In the genomic region with DNA sequence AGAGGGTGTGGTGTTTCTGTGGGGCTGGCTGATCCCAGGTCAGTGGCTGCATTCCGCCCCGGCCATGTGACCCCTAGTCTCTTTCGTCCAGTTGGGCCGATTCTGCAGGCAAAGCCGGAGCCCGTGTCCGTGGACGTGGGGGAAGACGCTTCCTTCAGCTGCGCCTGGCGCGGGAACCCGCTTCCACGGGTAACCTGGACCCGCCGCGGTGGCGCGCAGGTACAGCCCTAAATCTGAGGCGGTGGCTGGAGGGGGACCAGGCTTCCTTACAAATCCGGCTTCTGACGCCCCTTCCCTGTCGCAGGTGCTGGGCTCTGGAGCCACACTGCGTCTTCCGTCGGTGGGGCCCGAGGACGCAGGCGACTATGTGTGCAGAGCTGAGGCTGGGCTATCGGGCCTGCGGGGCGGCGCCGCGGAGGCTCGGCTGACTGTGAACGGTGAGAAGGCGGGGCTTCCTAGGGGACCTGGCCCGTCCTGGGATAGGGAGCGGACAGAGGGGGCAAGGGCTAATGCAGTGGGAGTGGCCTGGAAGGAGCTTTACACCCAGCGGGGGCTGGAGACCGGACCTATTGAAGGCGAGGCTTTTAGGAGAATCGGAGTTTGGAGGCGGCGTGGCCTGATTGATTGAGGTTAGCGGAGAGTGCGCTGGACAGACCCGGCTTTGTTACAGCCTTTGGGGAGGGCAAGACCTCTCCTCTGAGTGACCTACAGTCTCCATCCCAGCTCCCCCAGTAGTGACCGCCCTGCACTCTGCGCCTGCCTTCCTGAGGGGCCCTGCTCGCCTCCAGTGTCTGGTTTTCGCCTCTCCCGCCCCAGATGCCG, we compare ENCODE assay signal across 14 cellular contexts. TPM values are rescaled to one million over a fixed set of nuclear protein-coding genes. Genes with fewer than 3 reads are reported as not detected.
DNase-seq lines count a peak whose midpoint lies in the region; ATAC-seq and TF ChIP-seq lines count a peak whose summit lies in the region.
"Had no signal": no experiment of that assay in that cellular context is flagged by ENCODE, and none has a peak within 500 bp of the region (broad histone marks: within the 10 kb centered on the region; RNA-seq: fewer than 3 reads in every experiment).

No MANE protein-coding gene starts in this region.

- TF ChIP-seq CTCF in natural killer cell (IDR thresholded peaks at IDR 0.05) = no peak

- ATAC-seq in natural killer cell treated with Interleukin-12 subunit alpha and Interleukin-12 subunit beta and Interleukin-15 and Interleukin-18, amount 100 ng/mL, for 72 hours = no peak
- ATAC-seq in natural killer cell (no peak), left colon (peak; percentile 71), aorta (ENCODE audit: low FRiP score) (peak; percentile 27), GM21447 (IDR thresholded peaks at IDR 0.05; ENCODE audit: unreplicated experiment) (no peak), HG02623 (IDR thresholded peaks at IDR 0.05; ENCODE audit: unreplicated experiment) (no peak)

- no peaks in the 10 kb centered on the region for H3K36me3 ChIP-seq in aorta (ENCODE audit: control insufficient read depth in 1 of 2, insufficient read depth in 2 of 2, low read length in 1 of 2)

- no peak overlapping the region for H3K4me3 ChIP-seq in aorta (ENCODE audit: low read length in 2 of 2)
- H3K4me3 ChIP-seq: coronary artery had no signal

- no peak overlapping the region for H3K27ac Mint-ChIP-seq in natural killer cell treated with Interleukin-12 subunit alpha and Interleukin-12 subunit beta and Interleukin-15 and Interleukin-18, amount 100 ng/mL, for 72 hours
- no peak overlapping the region for H3K27ac Mint-ChIP-seq in natural killer cell
- H3K27ac Mint-ChIP-seq: activated naive CD4-positive, alpha-beta T cell treated with anti-CD3 and anti-CD28 coated beads, Interleukin-2, amount 50 U/mL, for 72 hours had no signal

- intact Hi-C loops in natural killer cell (cut with micrococcal nuclease) = no loop called here
- intact Hi-C loops in left colon (cut with DNase I, micrococcal nuclease) = no loop called here
- intact Hi-C loops in aorta (cut with DNase I) = no loop called here

- no peak overlapping the region for H3K27ac ChIP-seq in aorta (ENCODE audit: low read depth in 1 of 2, low read length in 2 of 2)
- H3K27ac ChIP-seq: coronary artery had no signal

- no peak overlapping the region for H3K4me3 Mint-ChIP-seq in natural killer cell treated with Interleukin-12 subunit alpha and Interleukin-12 subunit beta and Interleukin-15 and Interleukin-18, amount 100 ng/mL, for 72 hours
- no peak overlapping the region for H3K4me3 Mint-ChIP-seq in natural killer cell

- no peaks in the 10 kb centered on the region for H3K4me1 ChIP-seq in aorta (ENCODE audit: control insufficient read depth in 1 of 2, insufficient read depth in 2 of 2, low read length in 2 of 2)

- H3K27me3 Mint-ChIP-seq in natural killer cell treated with Interleukin-12 subunit alpha and Interleukin-12 subunit beta and Interleukin-15 and Interleukin-18, amount 100 ng/mL, for 72 hours = peaks cover 40 to 44% of the 10 kb centered on the region in 2 donors
- H3K27me3 Mint-ChIP-seq in natural killer cell (ENCODE audit: low read depth in 2 of 2) = peaks cover 50 to 53% of the 10 kb centered on the region in 2 donors

- no peaks in the 10 kb centered on the region for H3K36me3 Mint-ChIP-seq in natural killer cell treated with Interleukin-12 subunit alpha and Interleukin-12 subunit beta and Interleukin-15 and Interleukin-18, amount 100 ng/mL, for 72 hours
- no peaks in the 10 kb centered on the region for H3K36me3 Mint-ChIP-seq in natural killer cell

- no peaks in the 10 kb centered on the region for H3K27me3 ChIP-seq in aorta (ENCODE audit: control insufficient read depth in 1 of 2, insufficient read depth in 2 of 2, low read length in 1 of 2)

- H3K9me3 ChIP-seq in aorta (ENCODE audit: control insufficient read depth, low read length) = peaks cover 2% of the 10 kb centered on the region

- DNase-seq in natural killer cell treated with Interleukin-12 subunit alpha and Interleukin-12 subunit beta and Interleukin-15 and Interleukin-18, amount 100 ng/mL, for 72 hours (ENCODE audit: low spot score) = peak; percentile 47
- DNase-seq in natural killer cell = no peak
- peak in 1 of 2 donors; percentile 19 for DNase-seq in left colon
- no peak for DNase-seq in aorta
- DNase-seq: NCI-H345 had no signal

- peaks cover 0 to 10% of the 10 kb centered on the region in 2 donors for H3K4me1 Mint-ChIP-seq in natural killer cell treated with Interleukin-12 subunit alpha and Interleukin-12 subunit beta and Interleukin-15 and Interleukin-18, amount 100 ng/mL, for 72 hours (ENCODE audit: low read depth in 2 of 2)
- peaks cover 0 to 15% of the 10 kb centered on the region in 2 donors for H3K4me1 Mint-ChIP-seq in natural killer cell

- H3K9me3 Mint-ChIP-seq in natural killer cell treated with Interleukin-12 subunit alpha and Interleukin-12 subunit beta and Interleukin-15 and Interleukin-18, amount 100 ng/mL, for 72 hours = no peaks in the 10 kb centered on the region
- no peaks in the 10 kb centered on the region for H3K9me3 Mint-ChIP-seq in natural killer cell
- H3K9me3 Mint-ChIP-seq: activated naive CD4-positive, alpha-beta T cell treated with anti-CD3 and anti-CD28 coated beads, Interleukin-2, amount 50 U/mL, for 72 hours had no signal

- WGBS in aorta, 2 donors = 11% methylated on average over 49 to 55 of the region's 55 CpGs

RNA-seq across cellular contexts. Expression of a gene that starts 4.3 kb away (rescaled TPM):
- total RNA-seq in natural killer cell treated with Interleukin-12 subunit alpha and Interleukin-12 subunit beta and Interleukin-15 and Interleukin-18, amount 100 ng/mL, for 72 hours = 1 to 10 TPM; 1.3 to 2.2 TPM
- total RNA-seq in natural killer cell (under 1 TPM in 1 of 3 donors, not detected in 2; 0.27 TPM), left colon (under 1 TPM in 1 of 2 donors, not detected in 1; 0.11 TPM), aorta (not detected)
- polyA plus RNA-seq in aorta = under 1 TPM; 0.08 to 0.50 TPM
- total RNA-seq: mesenteric fat pad, renal cortical epithelial cell, RPMI7951 had no signal

RNA-seq across cellular contexts. Expression of a gene that starts 7.3 kb away (rescaled TPM):
- 1 to 10 TPM; 1.9 TPM for total RNA-seq in natural killer cell treated with Interleukin-12 subunit alpha and Interleukin-12 subunit beta and Interleukin-15 and Interleukin-18, amount 100 ng/mL, for 72 hours
- total RNA-seq in natural killer cell (not detected), left colon (1 to 10 TPM; 1.8 to 4.7 TPM), aorta (10 to 100 TPM; 12.9 to 13.5 TPM)
- 10 to 100 TPM in 1 of 2 donors, 1 to 10 TPM in 1; 7.6 to 23.0 TPM for polyA plus RNA-seq in aorta

RNA-seq across cellular contexts. Expression of a gene that starts 8.7 kb away (rescaled TPM):
- not detected for total RNA-seq in natural killer cell treated with Interleukin-12 subunit alpha and Interleukin-12 subunit beta and Interleukin-15 and Interleukin-18, amount 100 ng/mL, for 72 hours
- total RNA-seq in natural killer cell = under 1 TPM in 1 of 3 donors, not detected in 2; 0.93 TPM
- not detected for total RNA-seq in left colon
- total RNA-seq in aorta = not detected
- polyA plus RNA-seq in aorta = not detected
- total RNA-seq: fibroblast of villous mesenchyme, mesenteric fat pad, renal cortical epithelial cell, RPMI7951 had no signal

RNA-seq across cellular contexts. Expression of a gene that starts 39.3 kb away (rescaled TPM):
- 10 to 100 TPM; 54.4 to 68.7 TPM for total RNA-seq in natural killer cell treated with Interleukin-12 subunit alpha and Interleukin-12 subunit beta and Interleukin-15 and Interleukin-18, amount 100 ng/mL, for 72 hours
- total RNA-seq in natural killer cell = 100 to 1,000 TPM in 2 of 3 donors, 10 to 100 TPM in 1; 90.1 to 220 (median 101) TPM
- total RNA-seq in left colon = 10 to 100 TPM; 10.0 to 10.1 TPM
- total RNA-seq in aorta = 10 to 100 TPM; 18.9 to 19.4 TPM
- 10 to 100 TPM in 1 of 2 donors, 1 to 10 TPM in 1; 2.9 to 10.4 TPM for polyA plus RNA-seq in aorta

RNA-seq across cellular contexts. Expression of a gene that starts 41.3 kb away (rescaled TPM):
- total RNA-seq in natural killer cell treated with Interleukin-12 subunit alpha and Interleukin-12 subunit beta and Interleukin-15 and Interleukin-18, amount 100 ng/mL, for 72 hours = 100 to 1,000 TPM; 154 to 228 TPM
- 100 to 1,000 TPM; 281 to 307 (median 296) TPM for total RNA-seq in natural killer cell
- total RNA-seq in left colon = 1 to 10 TPM; 1.0 to 6.1 TPM
- total RNA-seq in aorta = 10 to 100 TPM; 18.7 TPM
- 10 to 100 TPM in 1 of 2 donors, 1 to 10 TPM in 1; 7.3 to 20.9 TPM for polyA plus RNA-seq in aorta
- total RNA-seq: renal cortical epithelial cell, temporal lobe had no signal

Comparison
In these comparisons a context has a peak if more than half of its experiments do, and no peak if none do; other contexts are left out.
1. ATAC-seq: peak in left colon (single experiment) and aorta (single experiment); none in natural killer cell treated with Interleukin-12 subunit alpha and Interleukin-12 subunit beta and Interleukin-15 and Interleukin-18, amount 100 ng/mL, for 72 hours (0 of 2), natural killer cell (0 of 3), GM21447 (single experiment) and HG02623 (single experiment).